In genomic region chr1:115767403-115767802, GRCh38 we compare ENCODE assay signal across 18 cellular contexts. TPM values are rescaled to one million over a fixed set of nuclear protein-coding genes. Genes with fewer than 3 reads are reported as not detected.
"Had no signal": no experiment of that assay in that cellular context is flagged by ENCODE, and none has a peak within 500 bp of the region (broad histone marks: within the 10 kb centered on the region; RNA-seq: fewer than 3 reads in every experiment).

No MANE protein-coding gene starts in this region.

- H3K27ac Mint-ChIP-seq: activated naive CD4-positive, alpha-beta T cell treated with anti-CD3 and anti-CD28 coated beads for 36 hours; activated naive CD8-positive, alpha-beta T cell treated with anti-CD3 and anti-CD28 coated beads, Interleukin-2, amount 50 U/mL, for 24 hours; activated T-helper 17 cell treated with anti-CD3 and anti-CD28 coated beads, Interleukin-2, amount 50 U/mL, for 72 hours; immature natural killer cell; naive thymus-derived CD8-positive, alpha-beta T cell had no signal

- H3K36me3 ChIP-seq: right lobe of liver, thyroid gland had no signal

- DNase-seq: activated CD4-positive, alpha-beta T cell treated with anti-CD3 and anti-CD28 coated beads, Interleukin-2, amount 50 U/mL, for 4 hours; activated naive CD4-positive, alpha-beta T cell treated with anti-CD3 and anti-CD28 coated beads for 36 hours; activated naive CD8-positive, alpha-beta T cell treated with anti-CD3 and anti-CD28 coated beads, Interleukin-2, amount 50 U/mL, for 24 hours; foreskin fibroblast; immature natural killer cell; midbrain; naive thymus-derived CD8-positive, alpha-beta T cell; posterior cingulate gyrus; right lobe of liver; stimulated activated CD4-positive, alpha-beta T cell treated with anti-CD3 and anti-CD28 coated beads, Interleukin-12 subunit alpha, Interleukin-12 subunit beta, amount 100 ng/mL, for 4 hours; stimulated activated CD4-positive, alpha-beta T cell treated with anti-CD3 and anti-CD28 coated beads, Interleukin-2, amount 100 ng/mL, for 24 hours; T-helper 9 cell; thyroid gland had no signal

- H3K27me3 ChIP-seq: right lobe of liver, thyroid gland had no signal

- H3K4me3 Mint-ChIP-seq: activated naive CD4-positive, alpha-beta T cell treated with anti-CD3 and anti-CD28 coated beads for 36 hours; activated naive CD8-positive, alpha-beta T cell treated with anti-CD3 and anti-CD28 coated beads, Interleukin-2, amount 50 U/mL, for 24 hours; activated T-helper 17 cell treated with anti-CD3 and anti-CD28 coated beads, Interleukin-2, amount 50 U/mL, for 72 hours; immature natural killer cell; naive thymus-derived CD8-positive, alpha-beta T cell had no signal

- H3K27ac ChIP-seq: right lobe of liver had no signal

- H3K9me3 ChIP-seq: right lobe of liver, thyroid gland had no signal

- H3K4me1 Mint-ChIP-seq: activated naive CD8-positive, alpha-beta T cell treated with anti-CD3 and anti-CD28 coated beads, Interleukin-2, amount 50 U/mL, for 24 hours; activated T-helper 17 cell treated with anti-CD3 and anti-CD28 coated beads, Interleukin-2, amount 50 U/mL, for 72 hours; immature natural killer cell; naive thymus-derived CD8-positive, alpha-beta T cell had no signal

- FAIRE-seq: astrocyte, bronchial epithelial cell had no signal

- ATAC-seq: activated CD4-positive, CD25-positive, alpha-beta regulatory T cell treated with anti-CD3 and anti-CD28 coated beads, Interleukin-2, amount 50 U/mL, for 24 hours; activated naive CD8-positive, alpha-beta T cell treated with anti-CD3 and anti-CD28 coated beads, Interleukin-2, amount 50 U/mL, for 24 hours; activated T-helper 17 cell treated with anti-CD3 and anti-CD28 coated beads, Interleukin-2, amount 50 U/mL, for 72 hours; naive thymus-derived CD8-positive, alpha-beta T cell; right lobe of liver had no signal

- H3K36me3 Mint-ChIP-seq: immature natural killer cell; naive thymus-derived CD8-positive, alpha-beta T cell had no signal

- H3K4me3 ChIP-seq: right lobe of liver, thyroid gland had no signal

RNA-seq across cellular contexts. Expression of gene CASQ2, which starts 1.1 kb away (rescaled TPM):
- total RNA-seq: activated naive CD4-positive, alpha-beta T cell treated with anti-CD3 and anti-CD28 coated beads for 36 hours; activated T-helper 17 cell treated with anti-CD3 and anti-CD28 coated beads, Interleukin-2, amount 50 U/mL, for 72 hours; bronchial epithelial cell; lung microvascular endothelial cell; naive thymus-derived CD8-positive, alpha-beta T cell had no signal
- polyA plus RNA-seq: immature natural killer cell; naive thymus-derived CD8-positive, alpha-beta T cell had no signal
